Comparison of ENCODE assay signal across 29 cellular contexts in the genomic region with DNA sequence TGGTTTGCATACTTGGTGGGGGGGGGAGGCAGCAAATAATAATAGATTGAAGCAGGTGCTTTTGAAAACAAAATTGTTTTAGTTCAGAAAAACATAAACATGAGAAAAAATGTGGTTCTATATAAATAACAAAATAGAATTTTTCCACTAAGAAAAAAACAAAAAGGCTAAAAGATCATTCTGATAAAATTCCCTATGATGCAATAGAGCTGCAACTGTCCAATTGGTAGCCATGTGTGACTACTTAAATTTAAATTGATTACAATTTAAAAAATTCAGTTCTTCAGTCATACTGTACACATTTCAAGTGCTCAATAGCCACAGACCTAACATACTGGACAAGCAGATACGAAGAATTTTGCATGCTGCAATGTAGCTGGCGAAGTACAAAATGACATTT. TPM values are rescaled to one million over a fixed set of nuclear protein-coding genes. Genes with fewer than 3 reads are reported as not detected.
A peak's percentile ranks its signal among the peaks of the same experiment; 100 is the strongest.
DNase-seq lines count a peak whose midpoint lies in the region; ATAC-seq, FAIRE-seq and TF ChIP-seq lines count a peak whose summit lies in the region.
"Had no signal": no experiment of that assay in that cellular context is flagged by ENCODE, and none has a peak within 500 bp of the region (broad histone marks: within the 10 kb centered on the region; RNA-seq: fewer than 3 reads in every experiment).

No MANE protein-coding gene starts in this region.

- H3K27ac Mint-ChIP-seq in H9: no peak overlapping the region
- H3K27ac Mint-ChIP-seq: CD14-positive monocyte; CD4-positive, alpha-beta memory T cell; CD4-positive, CD25-positive, alpha-beta regulatory T cell; CD8-positive, alpha-beta memory T cell had no signal

- no peaks in the 10 kb centered on the region for H4K20me1 ChIP-seq in K562 (replicated peaks; ENCODE audit: control insufficient read depth, insufficient read depth, low read length)
- H4K20me1 ChIP-seq in H9 (ENCODE audit: control insufficient read depth, insufficient read depth, insufficient read length): no peaks in the 10 kb centered on the region
- H4K20me1 ChIP-seq: BLaER1 had no signal

- in situ Hi-C loops in K562 (cut with MboI): no loop called here

- H2BK5ac ChIP-seq in H9 (ENCODE audit: insufficient read length, low read length): no peak overlapping the region

- H3K23me2 ChIP-seq in H9 (ENCODE audit: insufficient read length, low read depth, low read length, poor library complexity, severe bottlenecking): no peaks in the 10 kb centered on the region

- BruUV-seq in K562 (replicated peaks; lab: Mats Ljungman, UMichigan): no TSS peak

- H2BK20ac ChIP-seq in H9 (ENCODE audit: low read depth, low read length, poor library complexity, severe bottlenecking): no peak overlapping the region

- H4K91ac ChIP-seq in H9 (ENCODE audit: insufficient read length, low read depth, low read length): no peak overlapping the region

- CTCF ChIA-PET in K562 (lab: Yijun Ruan, JAX; ENCODE audit: low intra/inter-chr PET ratio): no interaction called here

- no peak overlapping the region for H2AK5ac ChIP-seq in H9 (ENCODE audit: insufficient read length, low read length)

- H3K27me3 Mint-ChIP-seq in H9 (ENCODE audit: low read depth): no peaks in the 10 kb centered on the region
- H3K27me3 Mint-ChIP-seq: CD4-positive, alpha-beta memory T cell; CD4-positive, CD25-positive, alpha-beta regulatory T cell; CD8-positive, alpha-beta memory T cell had no signal

- H3K4me1 ChIP-seq in K562 (replicated peaks in 1 of 2; ENCODE audit: control insufficient read depth in 2 of 2, insufficient read depth in 2 of 2, low read length in 2 of 2): no peaks in the 10 kb centered on the region
- H3K4me1 ChIP-seq in H9 (ENCODE audit: insufficient read depth, low read length): no peaks in the 10 kb centered on the region
- H3K4me1 ChIP-seq: BE2C, BLaER1 had no signal

- H3K27me3 ChIP-seq in K562 (ENCODE audit: control insufficient read depth in 2 of 2, insufficient read depth in 2 of 2, low read length in 2 of 2) (no peaks in the 10 kb centered on the region), H9 (ENCODE audit: insufficient read depth, low read length) (no peaks in the 10 kb centered on the region)
- H3K27me3 ChIP-seq: BE2C, BLaER1 had no signal

- POLR2A ChIA-PET in K562 (lab: Yijun Ruan, JAX): no interaction called here

- ATAC-seq in K562 (0 out of 3 replicates have a peak, but pooled peaks have one; percentile 39), HG02938 (IDR thresholded peaks at IDR 0.05; ENCODE audit: unreplicated experiment) (no peak)
- ATAC-seq: GM12878 had no signal

- H3K9me3 Mint-ChIP-seq in H9: no peaks in the 10 kb centered on the region
- H3K9me3 Mint-ChIP-seq: CD14-positive monocyte; CD4-positive, alpha-beta memory T cell; CD8-positive, alpha-beta memory T cell had no signal

- no peak overlapping the region for H3K23ac ChIP-seq in H9 (ENCODE audit: insufficient read length, low read depth, low read length)

- H3K18ac ChIP-seq in H9 (ENCODE audit: insufficient read length, low read depth, low read length): no peak overlapping the region

- H3K4me3 Mint-ChIP-seq in H9: no peak overlapping the region
- H3K4me3 Mint-ChIP-seq: CD14-positive monocyte; CD4-positive, alpha-beta memory T cell; CD4-positive, CD25-positive, alpha-beta regulatory T cell; CD8-positive, alpha-beta memory T cell had no signal

- no peak overlapping the region for H3K4me2 ChIP-seq in K562 (ENCODE audit: insufficient read depth, low read length)
- no peak overlapping the region for H3K4me2 ChIP-seq in H9 (ENCODE audit: insufficient read depth, insufficient read length, low read length)
- H3K4me2 ChIP-seq: BLaER1 had no signal

- H2BK15ac ChIP-seq in H9 (ENCODE audit: low read depth, low read length): no peak overlapping the region

- DNase-seq in OCI-M1 (lab: John Stamatoyannopoulos, UW): peak; percentile 63
- DNase-seq in K562 (ENCODE audit: extremely low read depth in 1 of 4, low spot score in 3 of 4): no peak
- no peak for DNase-seq in H9
- no peak for DNase-seq in NCI-H2171 (lab: John Stamatoyannopoulos, UW)
- DNase-seq: 8988T; ACHN; BE2C; C1 segment of cervical spinal cord; CD4-positive, alpha-beta memory T cell; CD4-positive, CD25-positive, alpha-beta regulatory T cell; CD8-positive, alpha-beta memory T cell; COR-L47; DMS 273 treated with DMSO at 0.1 percent for 48 hours; DMS153; DMS53; DMS79; DND-41; EL; GDM1 had no signal

- no peaks in the 10 kb centered on the region for H3K36me3 ChIP-seq in K562 (ENCODE audit: control insufficient read depth, insufficient read depth, low read length)
- H3K36me3 ChIP-seq: BE2C, BLaER1 had no signal

- H3K27ac ChIP-seq in K562 (ENCODE audit: extremely low read depth, low read depth, low read length) (no peak overlapping the region), H9 (ENCODE audit: insufficient read length, low read depth, low read length) (no peak overlapping the region)
- H3K27ac ChIP-seq: BLaER1 had no signal

- H3K4ac ChIP-seq in H9 (ENCODE audit: low read depth, low read length): no peak overlapping the region

- no peaks in the 10 kb centered on the region for H3K9me1 ChIP-seq in K562 (ENCODE audit: control insufficient read depth, insufficient read depth, low read length)

- H3K9ac ChIP-seq in K562 (ENCODE audit: insufficient read depth in 1 of 2, low read depth in 2 of 2, low read length in 2 of 2): no peak overlapping the region
- H3K9ac ChIP-seq in H9 (ENCODE audit: extremely low read depth, insufficient read length, low read length): no peak overlapping the region
- H3K9ac ChIP-seq: BLaER1 had no signal

- 91% methylated on average over 2 of the region's 2 CpGs for WGBS in K562 (ENCODE audit: insufficient coverage, low coverage, missing lambda C conversion rate)
- WGBS in H9 (ENCODE audit: extremely low coverage, insufficient read length, low lambda C conversion rate): no CpG with 5 or more reads among the region's 2 CpGs

- no peaks in the 10 kb centered on the region for H3K79me1 ChIP-seq in H9 (ENCODE audit: insufficient read depth, low read depth, low read length, poor library complexity, severe bottlenecking)

- H2BK12ac ChIP-seq in H9 (ENCODE audit: insufficient read length, low read depth, low read length): no peak overlapping the region

- intact Hi-C loops in K562 (cut with micrococcal nuclease): no loop called here

- H3K9me3 ChIP-seq in K562 (replicated peaks; ENCODE audit: control insufficient read depth, insufficient read depth, low read depth, low read length) (no peaks in the 10 kb centered on the region), H9 (ENCODE audit: control insufficient read depth, low read depth, low read length) (no peaks in the 10 kb centered on the region)
- H3K9me3 ChIP-seq: BE2C, BLaER1 had no signal

- H2AFZ ChIP-seq in K562 (ENCODE audit: low read depth, low read length) (no peak overlapping the region), H9 (ENCODE audit: low read length) (no peak overlapping the region)

- H3T11ph ChIP-seq in H9 (ENCODE audit: low read length): no peak overlapping the region

- no peak for TF ChIP-seq EP300 in K562 (IDR thresholded peaks at IDR 0.05; ENCODE audit: low read length)

- H4K8ac ChIP-seq in H9 (replicated peaks; ENCODE audit: insufficient read length, low read depth, low read length): no peak overlapping the region

- no peak overlapping the region for H3K56ac ChIP-seq in H9 (ENCODE audit: insufficient read length, low read depth, low read length)

- H3K79me2 ChIP-seq in K562 (ENCODE audit: control insufficient read depth, insufficient read depth, low read length) (no peaks in the 10 kb centered on the region), H9 (ENCODE audit: insufficient read depth, low read length) (no peaks in the 10 kb centered on the region)

- no peaks in the 10 kb centered on the region for H3K36me3 Mint-ChIP-seq in H9 (ENCODE audit: insufficient read depth in 1 of 3, low read depth in 3 of 3)

- TF ChIP-seq RAD21 in K562 (CRISPR knock-in tag; conservative IDR thresholded peaks at IDR 0.05 in 1 of 2, IDR thresholded peaks at IDR 0.05 in 1 of 2): no peak

- no peak overlapping the region for H2BK120ac ChIP-seq in H9 (ENCODE audit: low read depth, low read length, poor library complexity, severe bottlenecking)

- no peak for FAIRE-seq in K562 (lab: Jason Lieb, UNC)
- FAIRE-seq: A204.1, GM12878, GM18507 had no signal

- no peak for TF ChIP-seq POLR2A in K562 (conservative IDR thresholded peaks at IDR 0.05)

- TF ChIP-seq CTCF in K562 (IDR thresholded peaks at IDR 0.05 in 2 of 3, conservative IDR thresholded peaks at IDR 0.05 in 1 of 3; ENCODE audit: insufficient read depth in 2 of 3, low read depth in 1 of 3, low read length in 3 of 3): no peak
- TF ChIP-seq CTCF in H9 (conservative IDR thresholded peaks at IDR 0.05): no peak

- H3K4me3 ChIP-seq in K562: no peak overlapping the region
- H3K4me3 ChIP-seq: BLaER1, GM12878 had no signal

- no peak overlapping the region for H4K5ac ChIP-seq in H9 (ENCODE audit: insufficient read length, low read depth, low read length)

- no peak overlapping the region for H3K14ac ChIP-seq in H9 (ENCODE audit: insufficient read depth, low read length)

- H3K4me1 Mint-ChIP-seq in H9: peaks cover 0 to 5% of the 10 kb centered on the region in 2 experiments; a peak in 2 of 4 replicates
- H3K4me1 Mint-ChIP-seq: CD14-positive monocyte; CD4-positive, alpha-beta memory T cell; CD4-positive, CD25-positive, alpha-beta regulatory T cell; CD8-positive, alpha-beta memory T cell had no signal

RNA-seq across cellular contexts. Expression of a gene that starts 11.0 kb away (rescaled TPM):
- 1.8 and 10.7 TPM in 2 replicates for total RNA-seq in K562 (2011; cell fraction: chromatin; rRNA removed; ENCODE audit: low replicate concordance)
- 0.50 and 1.2 TPM in 2 replicates for total RNA-seq in K562 (2011; cell fraction: nucleolus; rRNA removed)
- 2.2 and 3.5 TPM in 2 replicates for total RNA-seq in K562 (2011; cell fraction: nucleoplasm; rRNA removed)
- total RNA-seq in K562 (2014; rRNA removed) (9.1 and 9.4 TPM in 2 replicates), K562 (2014; rRNA removed; fragmentation: Illumina TruSeq; extraction: Trizol) (12.9 and 14.4 TPM in 2 replicates), K562 (2015; rRNA removed; fragmentation: Illumina TruSeq; extraction: Trizol) (12.6 and 12.7 TPM in 2 replicates), K562 (2021) (6.5 and 7.7 TPM in 2 replicates), H9 (2021) (4.6 and 5.9 TPM in 2 replicates)
- polyA plus RNA-seq in K562 (2011; rRNA removed) (7.2 and 9.7 TPM in 2 replicates), K562 (2014; fragmentation: Illumina TruSeq; extraction: Trizol) (11.1 and 13.8 TPM in 2 replicates), K562 (2014; fragmentation: Nextera tagmentation; extraction: Ambion mirVana) (10 to 100 TPM; 13.1 to 16.1 TPM), K562 (2014; rRNA removed) (9.0 and 10.6 TPM in 2 replicates)
- 1.0 and 2.3 TPM in 2 replicates for polyA plus RNA-seq in K562 (2011; cell fraction: cytosol; rRNA removed)
- 2.0 and 3.2 TPM in 2 replicates for polyA plus RNA-seq in K562 (2011; cell fraction: nucleus; rRNA removed)
- polyA plus RNA-seq in K562 (2012): 7.1 and 7.7 TPM in 2 replicates
- polyA minus RNA-seq in K562 (2011; rRNA and poly(A)+ RNA removed): 7.9 and 11.3 TPM in 2 replicates
- polyA minus RNA-seq in K562 (2011; cell fraction: cytosol; rRNA and poly(A)+ RNA removed): 1.8 and 4.3 TPM in 2 replicates
- polyA minus RNA-seq in K562 (2011; cell fraction: nucleus; rRNA and poly(A)+ RNA removed): 3.0 and 3.9 TPM in 2 replicates

RNA-seq across cellular contexts. Expression of a gene that starts 21.8 kb away (rescaled TPM):
- not detected in 2 replicates for total RNA-seq in K562 (2011; cell fraction: chromatin; rRNA removed; ENCODE audit: low replicate concordance)
- total RNA-seq in K562 (2011; cell fraction: nucleolus; rRNA removed): not detected in 2 replicates
- total RNA-seq in K562 (2011; cell fraction: nucleoplasm; rRNA removed): not detected in 2 replicates
- total RNA-seq in K562 (2014; rRNA removed) (not detected in 2 replicates), K562 (2014; rRNA removed; fragmentation: Illumina TruSeq; extraction: Trizol) (0.06 and 0.29 TPM in 2 replicates), K562 (2015; rRNA removed; fragmentation: Illumina TruSeq; extraction: Trizol) (0.22 TPM in 1 of 2 replicates, not detected in the other), K562 (2021) (0.04 and 0.40 TPM in 2 replicates), H9 (2021) (0.46 and 0.64 TPM in 2 replicates)
- polyA plus RNA-seq in K562 (2011; rRNA removed) (not detected in 2 replicates), K562 (2014; fragmentation: Illumina TruSeq; extraction: Trizol) (0.04 TPM in 1 of 2 replicates, not detected in the other), K562 (2014; fragmentation: Nextera tagmentation; extraction: Ambion mirVana) (under 1 TPM; 0.01 to 0.03 TPM), K562 (2014; rRNA removed) (0.01 TPM in 1 of 2 replicates, not detected in the other)
- polyA plus RNA-seq in K562 (2011; cell fraction: cytosol; rRNA removed): 0.21 TPM in 1 of 2 replicates, not detected in the other
- polyA plus RNA-seq in K562 (2011; cell fraction: nucleus; rRNA removed): 0.10 TPM in 1 of 2 replicates, not detected in the other
- polyA plus RNA-seq in K562 (2012): 0.01 and 0.03 TPM in 2 replicates
- polyA minus RNA-seq in K562 (2011; rRNA and poly(A)+ RNA removed): 0.06 TPM in 1 of 2 replicates, not detected in the other
- not detected in 2 replicates for polyA minus RNA-seq in K562 (2011; cell fraction: cytosol; rRNA and poly(A)+ RNA removed)
- 1.4 TPM in 1 of 2 replicates, not detected in the other for polyA minus RNA-seq in K562 (2011; cell fraction: nucleus; rRNA and poly(A)+ RNA removed)
- total RNA-seq: A673; CD4-positive, CD25-positive, alpha-beta regulatory T cell; CD8-positive, alpha-beta memory T cell; G401 had no signal
- polyA plus RNA-seq: CD14-positive monocyte; CD4-positive, alpha-beta memory T cell; CD4-positive, CD25-positive, alpha-beta regulatory T cell; CD8-positive, alpha-beta memory T cell had no signal

RNA-seq across cellular contexts. Expression of a gene that starts 42.1 kb away (rescaled TPM):
- not detected in 2 replicates for total RNA-seq in K562 (2011; cell fraction: chromatin; rRNA removed; ENCODE audit: low replicate concordance)
- total RNA-seq in K562 (2011; cell fraction: nucleolus; rRNA removed): not detected in 2 replicates
- not detected in 2 replicates for total RNA-seq in K562 (2011; cell fraction: nucleoplasm; rRNA removed)
- not detected in 2 replicates for total RNA-seq in K562 (2014; rRNA removed)
- total RNA-seq in K562 (2014; rRNA removed; fragmentation: Illumina TruSeq; extraction: Trizol): not detected in 2 replicates
- not detected in 2 replicates for total RNA-seq in K562 (2015; rRNA removed; fragmentation: Illumina TruSeq; extraction: Trizol)
- not detected in 2 replicates for total RNA-seq in K562 (2021)
- not detected in 2 replicates for polyA plus RNA-seq in K562 (2011; rRNA removed)
- not detected in 2 replicates for polyA plus RNA-seq in K562 (2011; cell fraction: cytosol; rRNA removed)
- not detected in 2 replicates for polyA plus RNA-seq in K562 (2011; cell fraction: nucleus; rRNA removed)
- not detected in 2 replicates for polyA plus RNA-seq in K562 (2012)
- polyA plus RNA-seq in K562 (2014; fragmentation: Illumina TruSeq; extraction: Trizol): not detected in 2 replicates
- not detected for polyA plus RNA-seq in K562 (2014; fragmentation: Nextera tagmentation; extraction: Ambion mirVana)
- not detected in 2 replicates for polyA plus RNA-seq in K562 (2014; rRNA removed)
- polyA minus RNA-seq in K562 (2011; rRNA and poly(A)+ RNA removed): not detected in 2 replicates
- polyA minus RNA-seq in K562 (2011; cell fraction: cytosol; rRNA and poly(A)+ RNA removed): not detected in 2 replicates
- polyA minus RNA-seq in K562 (2011; cell fraction: nucleus; rRNA and poly(A)+ RNA removed): not detected in 2 replicates
- not detected in 2 replicates for total RNA-seq in H9 (2021)
- total RNA-seq: A673; CD4-positive, alpha-beta memory T cell; CD4-positive, CD25-positive, alpha-beta regulatory T cell; CD8-positive, alpha-beta memory T cell; Daoy; G401; GM12878 had no signal
- polyA plus RNA-seq: AG04450; CD14-positive monocyte; CD4-positive, alpha-beta memory T cell; CD4-positive, CD25-positive, alpha-beta regulatory T cell; CD8-positive, alpha-beta memory T cell; GM12878 had no signal
